21 cellular contexts compared by ENCODE assay signal in the genomic region with DNA sequence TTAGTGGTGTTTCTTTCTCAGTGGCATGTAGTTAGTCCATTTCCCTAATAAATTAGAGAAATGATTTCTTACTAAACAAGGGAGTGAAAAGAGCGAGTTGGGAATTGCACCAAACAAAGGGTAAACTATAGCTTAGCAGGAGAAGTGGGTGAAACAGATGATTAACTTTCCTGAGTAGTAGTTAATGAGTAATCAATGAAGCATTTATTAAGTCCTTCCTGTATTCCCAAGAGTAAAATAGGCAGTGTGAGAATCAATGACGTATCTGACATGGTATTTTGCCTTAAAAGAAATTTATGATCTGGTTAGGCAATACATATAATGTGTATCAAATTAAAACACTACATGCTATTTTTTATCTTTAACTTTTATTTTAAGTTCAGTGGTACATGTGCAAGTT.
"Had no signal": no experiment of that assay in that cellular context is flagged by ENCODE, and none has a peak within 500 bp of the region (broad histone marks: within the 10 kb centered on the region; RNA-seq: fewer than 3 reads in every experiment).

No MANE protein-coding gene starts in this region.

- DNase-seq: activated CD4-positive, alpha-beta T cell treated with anti-CD3 and anti-CD28 coated beads for 4 hours; activated CD8-positive, alpha-beta T cell treated with anti-CD3 and anti-CD28 coated beads for 36 hours; activated naive CD4-positive, alpha-beta T cell treated with Interleukin-2 at 50 U/mL for 16 hours; activated naive CD8-positive, alpha-beta T cell treated with anti-CD3 and anti-CD28 coated beads, Interleukin-2, amount 10 ng/mL, durations not matched to agents 7 days and 5 days; activated T-cell treated with anti-CD3 and anti-CD28 coated beads, Interleukin-2, amount 50 U/mL, for 1 hour; amygdala; effector memory CD8-positive, alpha-beta T cell; erythroblast; heart right ventricle; left colon; lower lobe of right lung; natural killer cell; pancreas; sigmoid colon; stimulated activated CD4-positive, alpha-beta T cell treated with anti-CD3 and anti-CD28 coated beads, Interleukin-12 subunit alpha, Interleukin-12 subunit beta, amount 100 ng/mL, for 4 hours; stimulated activated CD4-positive, alpha-beta T cell treated with anti-CD3 and anti-CD28 coated beads, Interleukin-1b, Interleukin-23, amount 100 ng/mL, for 48 hours; stimulated activated naive CD4-positive, alpha-beta T cell treated with Interleukin-2 at 50 U/mL for 16 hours; T-cell; tibial artery had no signal

- H3K27me3 ChIP-seq: heart right ventricle, neutrophil, pancreas, sigmoid colon, tibial artery had no signal

- H3K27ac ChIP-seq: heart right ventricle, lower lobe of right lung, neutrophil, pancreas, sigmoid colon, tibial artery had no signal

- H3K4me3 ChIP-seq: heart right ventricle, lower lobe of right lung, pancreas, sigmoid colon, tibial artery had no signal

- H3K4me1 ChIP-seq: heart right ventricle, lower lobe of right lung, sigmoid colon, tibial artery had no signal

- ATAC-seq: activated CD8-positive, alpha-beta T cell treated with anti-CD3 and anti-CD28 coated beads for 36 hours; effector memory CD8-positive, alpha-beta T cell; heart right ventricle; left colon; lower lobe of right lung; natural killer cell; T-cell; WTC11 had no signal
